Comparison of ENCODE assay signal across 20 cellular contexts in the genomic region with DNA sequence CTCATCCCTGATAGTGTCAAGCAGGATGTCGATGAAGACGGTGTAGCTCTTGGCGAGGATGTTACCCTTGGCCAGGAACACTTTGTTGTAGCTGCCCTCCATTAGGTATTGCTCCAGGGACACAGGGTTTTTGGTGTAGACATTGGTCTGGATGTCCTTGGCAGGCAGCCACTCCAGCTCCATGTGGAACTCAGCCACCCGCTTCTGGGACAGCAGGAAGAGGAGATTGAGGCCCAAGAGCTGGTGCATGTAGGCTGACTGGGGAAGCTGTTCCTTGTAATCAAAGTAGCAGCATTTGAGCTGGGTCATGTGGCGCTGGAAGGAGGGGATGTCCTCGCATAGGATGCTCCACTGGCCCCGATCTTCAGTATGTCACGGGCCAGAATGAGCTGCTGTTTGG. TPM values are rescaled to one million over a fixed set of nuclear protein-coding genes. Genes with fewer than 3 reads are reported as not detected.
A peak's percentile ranks its signal among the peaks of the same experiment; 100 is the strongest.
DNase-seq lines count a peak whose midpoint lies in the region; ATAC-seq and TF ChIP-seq lines count a peak whose summit lies in the region.
"Had no signal": no experiment of that assay in that cellular context is flagged by ENCODE, and none has a peak within 500 bp of the region (broad histone marks: within the 10 kb centered on the region; RNA-seq: fewer than 3 reads in every experiment).

No MANE protein-coding gene starts in this region.

- 66 to 96% (median 71%) methylated on average over 4 to 8 of the region's 8 CpGs for WGBS in adrenal gland, 4 donors
- 94 to 95% methylated on average over 8 of the region's 8 CpGs for WGBS in endodermal cell (ENCODE audit: insufficient coverage in 1 of 2, insufficient read length in 1 of 2), 2 experiments
- WGBS in H9 (ENCODE audit: extremely low coverage, insufficient read length, low lambda C conversion rate): no CpG with 5 or more reads among the region's 8 CpGs

- no peak overlapping the region for H2AFZ ChIP-seq in H9 (ENCODE audit: low read length)

- no peak for ATAC-seq in sciatic nerve
- no peak for ATAC-seq in activated T-cell treated with anti-CD3 and anti-CD28 coated beads, Interleukin-2, amount 50 U/mL, for 4 hours
- ATAC-seq: activated T-cell treated with anti-CD3 and anti-CD28 coated beads, Interleukin-2, amount 50 U/mL, for 72 hours; esophagus mucosa had no signal

- peaks cover 24 to 39% of the 10 kb centered on the region in 2 donors for H3K36me3 Mint-ChIP-seq in CD4-positive, alpha-beta memory T cell
- H3K36me3 Mint-ChIP-seq in endodermal cell (ENCODE audit: low read depth) (no peaks in the 10 kb centered on the region), H9 (ENCODE audit: insufficient read depth in 1 of 3, low read depth in 3 of 3) (no peaks in the 10 kb centered on the region)
- peaks cover 12% of the 10 kb centered on the region for H3K36me3 Mint-ChIP-seq in activated T-cell treated with anti-CD3 and anti-CD28 coated beads, Interleukin-2, amount 50 U/mL, for 4 hours (ENCODE audit: insufficient read depth)
- H3K36me3 Mint-ChIP-seq: memory B cell had no signal

- H2BK15ac ChIP-seq in H9 (ENCODE audit: low read depth, low read length): no peak overlapping the region

- H2BK5ac ChIP-seq in H9 (ENCODE audit: insufficient read length, low read length): no peak overlapping the region

- intact Hi-C loops in CD4-positive, alpha-beta memory T cell (cut with micrococcal nuclease): no loop called here
- intact Hi-C loops in adrenal gland (cut with DNase I): no loop called here
- intact Hi-C loops in sciatic nerve (cut with DNase I): no loop called here

- H3K27me3 ChIP-seq in CD4-positive, alpha-beta memory T cell (ENCODE audit: insufficient read depth, low read length): no peaks in the 10 kb centered on the region
- H3K27me3 ChIP-seq in adrenal gland (no peaks in the 10 kb centered on the region), endodermal cell (ENCODE audit: control insufficient read depth, insufficient read depth, low read length, poor library complexity, severe bottlenecking) (no peaks in the 10 kb centered on the region), H9 (ENCODE audit: insufficient read depth, low read length) (no peaks in the 10 kb centered on the region)
- H3K27me3 ChIP-seq: MG63 had no signal

- H3K23me2 ChIP-seq in H9 (ENCODE audit: insufficient read length, low read depth, low read length, poor library complexity, severe bottlenecking): no peaks in the 10 kb centered on the region

- H3K27me3 Mint-ChIP-seq in CD4-positive, alpha-beta memory T cell: no peaks in the 10 kb centered on the region
- peaks cover 2% of the 10 kb centered on the region for H3K27me3 Mint-ChIP-seq in endodermal cell (ENCODE audit: insufficient read depth)
- H3K27me3 Mint-ChIP-seq in activated T-cell treated with anti-CD3 and anti-CD28 coated beads, Interleukin-2, amount 50 U/mL, for 4 hours (ENCODE audit: low read depth): no peaks in the 10 kb centered on the region
- H3K27me3 Mint-ChIP-seq in H9 (ENCODE audit: low read depth): no peaks in the 10 kb centered on the region; the same call in 1 of the 2 replicates
- H3K27me3 Mint-ChIP-seq: memory B cell had no signal

- H2BK12ac ChIP-seq in H9 (ENCODE audit: insufficient read length, low read depth, low read length): no peak overlapping the region

- peak overlapping the region; percentile 29 for H3K27ac ChIP-seq in CD4-positive, alpha-beta memory T cell (ENCODE audit: low read depth, low read length)
- peak overlapping the region in 3 of 5 donors; percentile 19 to 68 (median 29) for H3K27ac ChIP-seq in adrenal gland
- no peak overlapping the region for H3K27ac ChIP-seq in endodermal cell (ENCODE audit: low read depth, low read length)
- no peak overlapping the region for H3K27ac ChIP-seq in H9 (ENCODE audit: insufficient read length, low read depth, low read length)

- H3K36me3 ChIP-seq in CD4-positive, alpha-beta memory T cell (ENCODE audit: insufficient read depth, low read length): no peaks in the 10 kb centered on the region
- H3K36me3 ChIP-seq in adrenal gland (replicated peaks in 1 of 2) (no peaks in the 10 kb centered on the region), endodermal cell (ENCODE audit: control insufficient read depth, insufficient read depth, low read length) (no peaks in the 10 kb centered on the region)
- H3K36me3 ChIP-seq: MG63 had no signal

- TF ChIP-seq CTCF in adrenal gland (IDR thresholded peaks at IDR 0.05): no peak
- TF ChIP-seq CTCF in endodermal cell (conservative IDR thresholded peaks at IDR 0.05): no peak
- no peak for TF ChIP-seq CTCF in H9 (conservative IDR thresholded peaks at IDR 0.05)

- H4K91ac ChIP-seq in H9 (ENCODE audit: insufficient read length, low read depth, low read length): no peak overlapping the region

- no peaks in the 10 kb centered on the region for H3K79me2 ChIP-seq in H9 (ENCODE audit: insufficient read depth, low read length)

- no peak overlapping the region for H3K9ac ChIP-seq in endodermal cell (ENCODE audit: extremely low read depth, low read length, poor library complexity, severe bottlenecking)
- no peak overlapping the region for H3K9ac ChIP-seq in H9 (ENCODE audit: extremely low read depth, insufficient read length, low read length)

- TF ChIP-seq POLR2A in adrenal gland (IDR thresholded peaks at IDR 0.05): no peak

- H4K5ac ChIP-seq in H9 (ENCODE audit: insufficient read length, low read depth, low read length): no peak overlapping the region

- no peak overlapping the region for H4K8ac ChIP-seq in H9 (replicated peaks; ENCODE audit: insufficient read length, low read depth, low read length)

- H3K4ac ChIP-seq in H9 (ENCODE audit: low read depth, low read length): no peak overlapping the region

- no peak overlapping the region for H3K4me2 ChIP-seq in H9 (ENCODE audit: insufficient read depth, insufficient read length, low read length)

- CTCF ChIA-PET in CD4-positive, alpha-beta memory T cell (lab: Charles Lee; ENCODE audit: partially characterized antibody): interaction anchor here (0.7 to 3.4 kb wide), 12 partner anchors 8 to 138 kb away, joined by 3 to 16 read pairs (median 4); no protein-coding TSS in a partner anchor

- no peak overlapping the region for H3K56ac ChIP-seq in H9 (ENCODE audit: insufficient read length, low read depth, low read length)

- H3K18ac ChIP-seq in H9 (ENCODE audit: insufficient read length, low read depth, low read length): no peak overlapping the region

- H3K9me3 ChIP-seq in CD4-positive, alpha-beta memory T cell (ENCODE audit: control insufficient read depth in 1 of 2, low read length in 2 of 2): no peaks in the 10 kb centered on the region
- no peaks in the 10 kb centered on the region for H3K9me3 ChIP-seq in adrenal gland (replicated peaks in 1 of 3)
- no peaks in the 10 kb centered on the region for H3K9me3 ChIP-seq in endodermal cell (ENCODE audit: control insufficient read depth, low read length)
- no peaks in the 10 kb centered on the region for H3K9me3 ChIP-seq in H9 (ENCODE audit: control insufficient read depth, low read depth, low read length)
- H3K9me3 ChIP-seq: MG63 had no signal

- no peak overlapping the region for H3K23ac ChIP-seq in H9 (ENCODE audit: insufficient read length, low read depth, low read length)

- H3T11ph ChIP-seq in H9 (ENCODE audit: low read length): no peak overlapping the region

- peaks cover 45 to 100% (median 78%) of the 10 kb centered on the region in 4 donors for H3K4me1 Mint-ChIP-seq in CD4-positive, alpha-beta memory T cell
- H3K4me1 Mint-ChIP-seq in endodermal cell (peaks cover 3% of the 10 kb centered on the region), H9 (peaks cover 22 to 24% of the 10 kb centered on the region in 2 experiments)
- H3K4me1 Mint-ChIP-seq in activated T-cell treated with anti-CD3 and anti-CD28 coated beads, Interleukin-2, amount 50 U/mL, for 4 hours (ENCODE audit: low read depth): peaks cover 71% of the 10 kb centered on the region

- H3K4me3 ChIP-seq in CD4-positive, alpha-beta memory T cell (ENCODE audit: low read length in 2 of 2): no peak overlapping the region
- H3K4me3 ChIP-seq in adrenal gland: no peak overlapping the region
- no peak overlapping the region for H3K4me3 ChIP-seq in endodermal cell (ENCODE audit: low read length)
- H3K4me3 ChIP-seq: MG63 had no signal

- POLR2A ChIA-PET in CD4-positive, alpha-beta memory T cell (lab: Charles Lee; ENCODE audit: partially characterized antibody): interaction anchor here (1.2 to 20.0 kb wide), 6 partner anchors 7 to 85 kb away, joined by 3 to 324 read pairs (median 3); partner anchors contain the start of gene IL6R

- H2AK5ac ChIP-seq in H9 (ENCODE audit: insufficient read length, low read length): no peak overlapping the region

- peak overlapping the region in 6 of 7 donors; percentile 77 to 88 (median 86) for H3K27ac Mint-ChIP-seq in CD4-positive, alpha-beta memory T cell
- no peak overlapping the region for H3K27ac Mint-ChIP-seq in endodermal cell
- no peak overlapping the region for H3K27ac Mint-ChIP-seq in H9
- H3K27ac Mint-ChIP-seq: memory B cell, nephron had no signal

- no peaks in the 10 kb centered on the region for H3K9me3 Mint-ChIP-seq in CD4-positive, alpha-beta memory T cell
- H3K9me3 Mint-ChIP-seq in endodermal cell: no peaks in the 10 kb centered on the region
- no peaks in the 10 kb centered on the region for H3K9me3 Mint-ChIP-seq in activated T-cell treated with anti-CD3 and anti-CD28 coated beads, Interleukin-2, amount 50 U/mL, for 4 hours
- no peaks in the 10 kb centered on the region for H3K9me3 Mint-ChIP-seq in H9
- H3K9me3 Mint-ChIP-seq: activated T-cell treated with anti-CD3 and anti-CD28 coated beads, Interleukin-2, amount 50 U/mL, for 72 hours; memory B cell; nephron had no signal

- peaks cover 100% of the 10 kb centered on the region for H3K4me1 ChIP-seq in CD4-positive, alpha-beta memory T cell (ENCODE audit: insufficient read depth, low read length)
- H3K4me1 ChIP-seq in adrenal gland (replicated peaks in 1 of 2) (peaks cover 26 to 40% of the 10 kb centered on the region in 2 donors), endodermal cell (ENCODE audit: control insufficient read depth, insufficient read depth, low read length) (peaks cover 4% of the 10 kb centered on the region), H9 (ENCODE audit: insufficient read depth, low read length) (no peaks in the 10 kb centered on the region)

- H2BK120ac ChIP-seq in H9 (ENCODE audit: low read depth, low read length, poor library complexity, severe bottlenecking): no peak overlapping the region

- no peak overlapping the region; the same call in 1 of the 2 replicates for H3K14ac ChIP-seq in H9 (ENCODE audit: insufficient read depth, low read length)

- no peak overlapping the region for H2BK20ac ChIP-seq in H9 (ENCODE audit: low read depth, low read length, poor library complexity, severe bottlenecking)

- no peaks in the 10 kb centered on the region for H4K20me1 ChIP-seq in H9 (ENCODE audit: control insufficient read depth, insufficient read depth, insufficient read length)

- H3K79me1 ChIP-seq in H9 (ENCODE audit: insufficient read depth, low read depth, low read length, poor library complexity, severe bottlenecking): no peaks in the 10 kb centered on the region

- peak overlapping the region in 6 of 8 donors; percentile 8 to 71 (median 20) for H3K4me3 Mint-ChIP-seq in CD4-positive, alpha-beta memory T cell
- H3K4me3 Mint-ChIP-seq in endodermal cell (no peak overlapping the region), H9 (no peak overlapping the region)
- no peak overlapping the region for H3K4me3 Mint-ChIP-seq in activated T-cell treated with anti-CD3 and anti-CD28 coated beads, Interleukin-2, amount 50 U/mL, for 4 hours
- H3K4me3 Mint-ChIP-seq: memory B cell, nephron had no signal

- no peak for DNase-seq in CD4-positive, alpha-beta memory T cell
- DNase-seq in adrenal gland (peak; percentile 56 to 84 (median 82)), iPS-NIHi11 (ENCODE audit: low spot score) (peak; percentile 2), sciatic nerve (ENCODE audit: low spot score) (peak; percentile 52), endodermal cell (no peak), SHP77 treated with DMSO at 0.1 percent for 48 hours (lab: John Stamatoyannopoulos, UW) (no peak), H9 (no peak)
- no peak for DNase-seq in activated T-cell treated with anti-CD3 and anti-CD28 coated beads, Interleukin-2, amount 50 U/mL, for 4 hours
- DNase-seq: activated CD4-positive, alpha-beta T cell treated with anti-CD3 and anti-CD28 coated beads, Interleukin-2, amount 50 U/mL, for 4 hours; activated T-cell treated with anti-CD3 and anti-CD28 coated beads, Interleukin-2, amount 50 U/mL, for 72 hours; COR-L47; H7; MG63; NCI-H187; RPMI8226; stimulated activated CD4-positive, alpha-beta T cell treated with anti-CD3 and anti-CD28 coated beads, Interleukin-2, amount 100 ng/mL, for 24 hours; SW 1271 had no signal

RNA-seq across cellular contexts. Expression of gene IL6R, which starts 9.5 kb away (rescaled TPM):
- total RNA-seq in CD4-positive, alpha-beta memory T cell: 100 to 1,000 TPM; 101 to 106 TPM
- 10 to 100 TPM; 54.6 to 73.0 TPM for polyA plus RNA-seq in CD4-positive, alpha-beta memory T cell
- total RNA-seq in adrenal gland (10 to 100 TPM; 10.8 to 43.0 (median 25.1) TPM), sciatic nerve (26.6 TPM), endodermal cell (1 to 10 TPM in 1 of 2 donors, under 1 TPM in 1; 0.77 to 1.0 TPM), H9 (2021) (1.7 and 2.8 TPM in 2 replicates)
- polyA plus RNA-seq in adrenal gland: 1 to 10 TPM; 4.4 to 5.4 (median 5.3) TPM
- polyA plus RNA-seq in endodermal cell (2013, experiment 1 of 2): 0.50 TPM
- polyA plus RNA-seq in endodermal cell (2013, experiment 2 of 2): 0.25 TPM
- total RNA-seq in activated T-cell treated with anti-CD3 and anti-CD28 coated beads, Interleukin-2, amount 50 U/mL, for 4 hours: 10 to 100 TPM; 20.7 to 28.7 (median 24.1) TPM

Comparison
In these comparisons a context has a peak if more than half of its experiments do, and no peak if none do; other contexts are left out.
1. DNase-seq: peak in adrenal gland (7 of 7), iPS-NIHi11 (single experiment) and sciatic nerve (single experiment); none in CD4-positive, alpha-beta memory T cell (0 of 5), endodermal cell (single experiment), activated T-cell treated with anti-CD3 and anti-CD28 coated beads, Interleukin-2, amount 50 U/mL, for 4 hours (single experiment), SHP77 treated with DMSO at 0.1 percent for 48 hours (single experiment) and H9 (single experiment).
2. H3K27ac ChIP-seq: peak in CD4-positive, alpha-beta memory T cell (single experiment) and adrenal gland (3 of 5); none in endodermal cell (single experiment) and H9 (single experiment).
3. H3K27ac Mint-ChIP-seq: peak in CD4-positive, alpha-beta memory T cell (6 of 7); none in endodermal cell (single experiment) and H9 (0 of 3).
4. H3K4me3 Mint-ChIP-seq: peak in CD4-positive, alpha-beta memory T cell (6 of 8); none in endodermal cell (single experiment), activated T-cell treated with anti-CD3 and anti-CD28 coated beads, Interleukin-2, amount 50 U/mL, for 4 hours (single experiment) and H9 (0 of 2).